ENCODE assay signal across 20 cellular contexts in the genomic region with DNA sequence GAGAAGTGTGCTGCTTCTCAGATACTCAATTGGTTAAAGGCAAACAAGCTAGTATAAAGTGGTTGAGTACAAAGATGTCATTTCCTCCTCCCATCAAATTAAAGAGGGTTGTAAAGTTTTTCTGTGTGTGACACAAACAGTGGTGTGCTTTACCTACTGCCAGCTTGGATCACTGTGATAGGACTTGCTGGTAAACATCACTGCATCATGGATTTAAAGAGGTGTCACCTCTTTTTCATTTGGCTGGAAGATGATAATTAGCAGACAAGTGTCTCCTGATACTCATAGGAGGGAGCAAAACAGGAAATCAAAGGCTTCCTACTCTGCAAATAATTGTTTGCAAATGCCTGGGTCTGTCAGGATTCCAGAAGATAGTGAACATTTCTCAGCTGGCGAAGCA.
"Had no signal": no experiment of that assay in that cellular context is flagged by ENCODE, and none has a peak within 500 bp of the region (broad histone marks: within the 10 kb centered on the region; RNA-seq: fewer than 3 reads in every experiment).

No MANE protein-coding gene starts in this region.

- H3K27ac Mint-ChIP-seq: activated CD4-positive, alpha-beta T cell treated with anti-CD3 and anti-CD28 coated beads, Interleukin-2, amount 10 ng/mL, durations not matched to agents 7 days and 5 days; activated CD8-positive, alpha-beta T cell treated with anti-CD3 and anti-CD28 coated beads, Interleukin-2, amount 10 ng/mL, durations not matched to agents 7 days and 5 days; activated naive CD4-positive, alpha-beta T cell treated with anti-CD3 and anti-CD28 coated beads, Interleukin-2, amount 10 ng/mL, durations not matched to agents 7 days and 5 days; activated naive CD8-positive, alpha-beta T cell treated with anti-CD3 and anti-CD28 coated beads, Interleukin-2, amount 50 U/mL, for 24 hours; naive thymus-derived CD8-positive, alpha-beta T cell had no signal

- H3K4me3 ChIP-seq: esophagus squamous epithelium, heart right ventricle, psoas muscle, stomach, upper lobe of left lung had no signal

- H3K36me3 Mint-ChIP-seq: activated naive CD4-positive, alpha-beta T cell treated with anti-CD3 and anti-CD28 coated beads, Interleukin-2, amount 10 ng/mL, durations not matched to agents 7 days and 5 days; naive thymus-derived CD8-positive, alpha-beta T cell had no signal

- H3K4me1 ChIP-seq: esophagus squamous epithelium, psoas muscle had no signal

- H3K4me3 Mint-ChIP-seq: activated CD4-positive, alpha-beta T cell treated with anti-CD3 and anti-CD28 coated beads, Interleukin-2, amount 10 ng/mL, durations not matched to agents 7 days and 5 days; activated CD8-positive, alpha-beta T cell treated with anti-CD3 and anti-CD28 coated beads, Interleukin-2, amount 10 ng/mL, durations not matched to agents 7 days and 5 days; activated naive CD4-positive, alpha-beta T cell treated with anti-CD3 and anti-CD28 coated beads, Interleukin-2, amount 10 ng/mL, durations not matched to agents 7 days and 5 days; activated naive CD8-positive, alpha-beta T cell treated with anti-CD3 and anti-CD28 coated beads, Interleukin-2, amount 50 U/mL, for 24 hours; activated T-cell treated with anti-CD3 and anti-CD28 coated beads, Interleukin-2, amount 50 U/mL, for 4 hours; naive thymus-derived CD8-positive, alpha-beta T cell had no signal

- DNase-seq: activated CD4-positive, alpha-beta T cell treated with anti-CD3 and anti-CD28 coated beads, Interleukin-2, amount 10 ng/mL, durations not matched to agents 7 days and 5 days; activated CD8-positive, alpha-beta memory T cell treated with anti-CD3 and anti-CD28 coated beads, Interleukin-2, amount 50 U/mL, for 4 hours; activated CD8-positive, alpha-beta T cell treated with anti-CD3 and anti-CD28 coated beads, Interleukin-2, amount 10 ng/mL, durations not matched to agents 7 days and 5 days; activated naive CD4-positive, alpha-beta T cell treated with anti-CD3 and anti-CD28 coated beads, Interleukin-2, amount 10 ng/mL, durations not matched to agents 7 days and 5 days; activated naive CD8-positive, alpha-beta T cell treated with anti-CD3 and anti-CD28 coated beads, Interleukin-2, amount 50 U/mL, for 24 hours; activated T-cell treated with anti-CD3 and anti-CD28 coated beads, Interleukin-2, amount 50 U/mL, for 4 hours; aorta; cortex of kidney; effector CD4-positive, alpha-beta T cell; esophagus squamous epithelium; heart right ventricle; left ventricle myocardium superior; mesenchymal stem cell; naive thymus-derived CD8-positive, alpha-beta T cell; psoas muscle; right cardiac atrium; small intestine; stimulated activated CD4-positive, alpha-beta T cell treated with anti-CD3 and anti-CD28 coated beads, Interleukin-4, amount 100 ng/mL, for 1 hour; stomach; upper lobe of left lung had no signal

- H3K27me3 ChIP-seq: esophagus squamous epithelium, heart right ventricle, stomach, upper lobe of left lung had no signal

- H3K27me3 Mint-ChIP-seq: activated CD4-positive, alpha-beta T cell treated with anti-CD3 and anti-CD28 coated beads, Interleukin-2, amount 10 ng/mL, durations not matched to agents 7 days and 5 days; naive thymus-derived CD8-positive, alpha-beta T cell had no signal

- H3K27ac ChIP-seq: esophagus squamous epithelium, psoas muscle, stomach, upper lobe of left lung had no signal

- H3K9me3 Mint-ChIP-seq: activated CD4-positive, alpha-beta T cell treated with anti-CD3 and anti-CD28 coated beads, Interleukin-2, amount 10 ng/mL, durations not matched to agents 7 days and 5 days; activated naive CD4-positive, alpha-beta T cell treated with anti-CD3 and anti-CD28 coated beads, Interleukin-2, amount 10 ng/mL, durations not matched to agents 7 days and 5 days; activated naive CD8-positive, alpha-beta T cell treated with anti-CD3 and anti-CD28 coated beads, Interleukin-2, amount 50 U/mL, for 24 hours; activated T-cell treated with anti-CD3 and anti-CD28 coated beads, Interleukin-2, amount 50 U/mL, for 4 hours; naive thymus-derived CD8-positive, alpha-beta T cell had no signal

- H3K36me3 ChIP-seq: esophagus squamous epithelium, heart right ventricle, stomach, upper lobe of left lung had no signal

- ATAC-seq: activated CD8-positive, alpha-beta T cell treated with anti-CD3 and anti-CD28 coated beads, Interleukin-2, amount 10 ng/mL, durations not matched to agents 7 days and 5 days; activated naive CD8-positive, alpha-beta T cell treated with anti-CD3 and anti-CD28 coated beads, Interleukin-2, amount 50 U/mL, for 24 hours; activated T-cell treated with anti-CD3 and anti-CD28 coated beads, Interleukin-2, amount 50 U/mL, for 4 hours; left ventricle myocardium superior; naive thymus-derived CD8-positive, alpha-beta T cell; psoas muscle; right cardiac atrium had no signal

- H3K9me3 ChIP-seq: esophagus squamous epithelium, heart right ventricle, psoas muscle, stomach, upper lobe of left lung had no signal
